In genomic region chr12:109902866-109903265, GRCh38 we compare ENCODE assay signal across 15 cellular contexts. TPM values are rescaled to one million over a fixed set of nuclear protein-coding genes. Genes with fewer than 3 reads are reported as not detected.
A peak's percentile ranks its signal among the peaks of the same experiment; 100 is the strongest.
DNase-seq lines count a peak whose midpoint lies in the region; ATAC-seq and TF ChIP-seq lines count a peak whose summit lies in the region.
"Had no signal": no experiment of that assay in that cellular context is flagged by ENCODE, and none has a peak within 500 bp of the region (broad histone marks: within the 10 kb centered on the region; RNA-seq: fewer than 3 reads in every experiment).

No MANE protein-coding gene starts in this region.

- TF ChIP-seq CTCF in MCF 10A (IDR thresholded peaks at IDR 0.05; ENCODE audit: unreplicated experiment) (no peak), breast epithelium (IDR thresholded peaks at IDR 0.05) (no peak), glutamatergic neuron (IDR thresholded peaks at IDR 0.05; ENCODE audit: partially characterized antibody, unreplicated experiment) (no peak), neural progenitor cell (IDR thresholded peaks at IDR 0.05) (no peak)

- H3K4me3 ChIP-seq in breast epithelium (no peak overlapping the region), neural progenitor cell (no peak overlapping the region)
- H3K4me3 ChIP-seq: GM12878 had no signal

- peaks cover 36% of the 10 kb centered on the region for H3F3A ChIP-seq in neural progenitor cell (ENCODE audit: low read depth)

- peaks cover 3% of the 10 kb centered on the region for H4K20me1 ChIP-seq in neural progenitor cell (ENCODE audit: low read depth)

- TF ChIP-seq POLR2A in breast epithelium (IDR thresholded peaks at IDR 0.05) = no peak

- ATAC-seq in esophagus mucosa = no peak
- ATAC-seq: GM12878 had no signal

- intact Hi-C loops in MCF 10A (cut with micrococcal nuclease) (no loop called here), breast epithelium (cut with DNase I; ENCODE audit: low total_unique reads) (no loop called here)

- DNase-seq in MCF 10A (ENCODE audit: unreplicated experiment) (no peak), breast epithelium (ENCODE audit: low spot score in 2 of 2) (no peak), glutamatergic neuron (peak; percentile 61), neural progenitor cell (ENCODE audit: low spot score) (peak; percentile 37), OCI-M1 (lab: John Stamatoyannopoulos, UW) (no peak), NCI-H510A treated with DMSO at 0.1 percent for 48 hours (lab: John Stamatoyannopoulos, UW) (no peak)
- DNase-seq: 8988T; AML-193; C1 segment of cervical spinal cord; CD4-positive, alpha-beta memory T cell; DMS79; GOT3; H9 had no signal

- H3K36me3 Mint-ChIP-seq in MCF 10A (ENCODE audit: insufficient read depth, unreplicated experiment) (peaks cover 44% of the 10 kb centered on the region), glutamatergic neuron (ENCODE audit: unreplicated experiment) (peaks cover 9% of the 10 kb centered on the region), neural progenitor cell (peaks cover 12% of the 10 kb centered on the region)

- H3K27me3 Mint-ChIP-seq in MCF 10A (ENCODE audit: insufficient read depth, unreplicated experiment) (no peaks in the 10 kb centered on the region), glutamatergic neuron (ENCODE audit: unreplicated experiment) (peaks cover 9% of the 10 kb centered on the region), neural progenitor cell (ENCODE audit: insufficient read depth, low read depth) (peaks cover 2% of the 10 kb centered on the region)
- H3K27me3 Mint-ChIP-seq: CD4-positive, alpha-beta memory T cell had no signal

- H3K4me3 Mint-ChIP-seq in MCF 10A (ENCODE audit: unreplicated experiment) (no peak overlapping the region), glutamatergic neuron (ENCODE audit: unreplicated experiment) (peak overlapping the region; percentile 36), neural progenitor cell (no peak overlapping the region)

- H3K9ac ChIP-seq in neural progenitor cell = no peak overlapping the region

- BruUV-seq in MCF 10A (replicated peaks; lab: Mats Ljungman, UMichigan) = no TSS peak

- no peak overlapping the region for H2AFZ ChIP-seq in neural progenitor cell (replicated peaks)

- H3K79me2 ChIP-seq in neural progenitor cell (ENCODE audit: low read depth) = peaks cover 21% of the 10 kb centered on the region

- H3K27me3 ChIP-seq in breast epithelium (no peaks in the 10 kb centered on the region), neural progenitor cell (peaks cover 10% of the 10 kb centered on the region)

- H3K9me3 ChIP-seq in breast epithelium (no peaks in the 10 kb centered on the region), neural progenitor cell (ENCODE audit: low read depth) (no peaks in the 10 kb centered on the region)

- H3K27ac ChIP-seq in breast epithelium (no peak overlapping the region), neural progenitor cell (no peak overlapping the region)

- H3K9me3 Mint-ChIP-seq in MCF 10A (ENCODE audit: unreplicated experiment) = no peaks in the 10 kb centered on the region
- peaks cover 9% of the 10 kb centered on the region for H3K9me3 Mint-ChIP-seq in glutamatergic neuron (ENCODE audit: unreplicated experiment)
- H3K9me3 Mint-ChIP-seq in neural progenitor cell = no peaks in the 10 kb centered on the region
- H3K9me3 Mint-ChIP-seq: CD4-positive, alpha-beta memory T cell; H9 had no signal

- peaks cover 0 to 6% of the 10 kb centered on the region in 2 donors for H3K4me1 ChIP-seq in breast epithelium
- H3K4me1 ChIP-seq in neural progenitor cell = peaks cover 11% of the 10 kb centered on the region

- H3K36me3 ChIP-seq in breast epithelium (peaks cover 14% of the 10 kb centered on the region), neural progenitor cell (no peaks in the 10 kb centered on the region)

- peaks cover 20% of the 10 kb centered on the region for H3K4me1 Mint-ChIP-seq in MCF 10A (ENCODE audit: insufficient read depth, unreplicated experiment)
- H3K4me1 Mint-ChIP-seq in glutamatergic neuron (ENCODE audit: low read depth, unreplicated experiment) = peaks cover 28% of the 10 kb centered on the region
- peaks cover 16% of the 10 kb centered on the region for H3K4me1 Mint-ChIP-seq in neural progenitor cell

- H3K27ac Mint-ChIP-seq in MCF 10A (ENCODE audit: low read depth, unreplicated experiment) (peak overlapping the region; percentile 97), glutamatergic neuron (ENCODE audit: unreplicated experiment) (peak overlapping the region; percentile 88), neural progenitor cell (no peak overlapping the region)
- H3K27ac Mint-ChIP-seq: H9 had no signal

- CTCF ChIA-PET in MCF 10A (lab: Yijun Ruan, JAX) = interaction anchor here (0.6 to 3.4 kb wide), 2 partner anchors 50 to 53 kb away, joined by 3 to 21 read pairs; no protein-coding TSS in a partner anchor

- POLR2A ChIA-PET in MCF 10A (lab: Yijun Ruan, JAX) = interaction anchor here (0.7 kb wide), 2 partner anchors 130 to 350 kb away, joined by 3 read pairs; no protein-coding TSS in a partner anchor

- no peak overlapping the region for H3K4me2 ChIP-seq in neural progenitor cell

RNA-seq across cellular contexts. Expression of gene TCHP, which starts 2.8 kb away (rescaled TPM):
- total RNA-seq in MCF 10A (2022) (26.4 and 36.3 TPM in 2 replicates), breast epithelium (10 to 100 TPM; 10.2 to 20.0 (median 18.6) TPM), glutamatergic neuron (ENCODE audit: unreplicated experiment) (31.7 TPM), neural progenitor cell (ENCODE audit: low replicate concordance) (15.2 and 20.0 TPM in 2 replicates), esophagus mucosa (13.1 TPM)

RNA-seq across cellular contexts. Expression of gene GLTP, which starts 22.5 kb away (rescaled TPM):
- total RNA-seq in MCF 10A (2022) (37.2 and 53.3 TPM in 2 replicates), breast epithelium (10 to 100 TPM; 38.2 to 53.1 (median 40.1) TPM), glutamatergic neuron (ENCODE audit: unreplicated experiment) (22.6 TPM), neural progenitor cell (ENCODE audit: low replicate concordance) (16.6 and 24.0 TPM in 2 replicates), esophagus mucosa (362 TPM)

Comparison
In these comparisons a context has a peak if more than half of its experiments do, and no peak if none do; other contexts are left out.
1. DNase-seq: peak in glutamatergic neuron (single experiment) and neural progenitor cell (single experiment); none in MCF 10A (single experiment), breast epithelium (0 of 2), OCI-M1 (single experiment) and NCI-H510A treated with DMSO at 0.1 percent for 48 hours (single experiment).